In the genomic region with DNA sequence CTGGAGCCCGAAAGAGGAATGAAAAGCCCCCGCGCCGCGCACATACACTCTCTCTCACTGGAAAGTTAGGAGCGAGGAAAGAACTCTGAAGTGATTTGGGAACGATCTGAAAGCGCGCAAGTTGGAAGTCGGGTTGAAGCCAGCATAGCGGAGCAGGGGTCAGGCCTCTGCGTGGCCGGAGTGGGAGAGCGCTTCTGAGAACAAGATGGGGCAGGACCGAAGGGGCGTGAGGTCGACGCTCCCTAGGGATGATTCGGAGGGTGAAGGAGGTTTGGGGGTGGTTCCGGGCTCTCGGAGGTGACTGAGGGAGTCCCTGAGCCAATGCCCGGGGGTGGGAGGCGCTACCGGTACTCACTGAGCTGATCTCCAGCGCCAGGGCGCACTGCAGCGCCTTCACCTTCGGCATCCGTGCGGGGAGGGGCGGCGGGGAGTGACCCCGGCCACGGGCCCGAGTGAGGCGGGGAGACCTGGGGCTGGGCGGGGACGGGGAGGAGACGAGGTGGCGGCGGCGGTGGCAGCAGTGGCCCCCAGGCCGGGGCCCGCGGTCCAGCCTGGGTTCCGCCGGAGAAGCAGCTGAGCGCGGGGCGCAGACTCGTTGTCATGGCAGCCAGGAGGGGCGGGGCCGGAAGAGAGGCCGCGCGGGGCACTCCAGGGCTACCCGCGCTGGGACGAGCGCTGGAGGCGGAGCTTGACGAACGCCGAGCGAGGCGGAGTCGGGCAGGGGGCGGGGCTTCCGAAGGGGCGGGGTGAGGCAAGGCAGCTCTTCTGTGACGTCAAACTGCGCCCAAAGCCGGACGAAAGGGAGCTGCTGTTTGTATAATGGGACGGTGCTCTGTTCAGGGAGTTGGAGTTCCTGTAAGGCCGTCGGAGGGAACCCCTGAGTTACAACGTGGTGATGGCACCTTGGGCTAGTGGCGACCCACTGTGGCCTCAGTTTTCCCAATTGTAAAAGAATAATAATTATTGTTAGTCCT, we compare ENCODE assay signal across 8 cellular contexts. TPM values are rescaled to one million over a fixed set of nuclear protein-coding genes. Genes with fewer than 3 reads are reported as not detected.
A peak's percentile ranks its signal among the peaks of the same experiment; 100 is the strongest.
DNase-seq lines count a peak whose midpoint lies in the region; ATAC-seq, FAIRE-seq and TF ChIP-seq lines count a peak whose summit lies in the region.

A gene (minus strand): TSS at position 602 of the 974 bp plus-strand sequence. CDS start 196 bp downstream, at position 406.

- peaks cover 21% of the 10 kb centered on the region for H3K4me1 Mint-ChIP-seq in activated CD8-positive, alpha-beta T cell treated with anti-CD3 and anti-CD28 coated beads, Interleukin-2, amount 10 ng/mL, durations not matched to agents 7 days and 5 days (ENCODE audit: low read depth)

- ATAC-seq in HG03378 (IDR thresholded peaks at IDR 0.05; ENCODE audit: unreplicated experiment): peak; percentile 92
- peak; percentile 96 for ATAC-seq in activated CD8-positive, alpha-beta T cell treated with anti-CD3 and anti-CD28 coated beads, Interleukin-2, amount 10 ng/mL, durations not matched to agents 7 days and 5 days

- peak within 1 kb of the TSS; percentile 83 for H3K4me3 Mint-ChIP-seq in activated CD8-positive, alpha-beta T cell treated with anti-CD3 and anti-CD28 coated beads, Interleukin-2, amount 10 ng/mL, durations not matched to agents 7 days and 5 days

- POLR2A ChIA-PET in activated CD8-positive, alpha-beta T cell treated with anti-CD3 and anti-CD28 coated beads, Interleukin-2, amount 10 ng/mL, durations not matched to agents 7 days and 5 days (lab: Charles Lee): no interaction called here

- no peak for TF ChIP-seq POLR2A in lower leg skin (IDR thresholded peaks at IDR 0.05)

- CTCF ChIA-PET in activated CD8-positive, alpha-beta T cell treated with anti-CD3 and anti-CD28 coated beads, Interleukin-2, amount 10 ng/mL, durations not matched to agents 7 days and 5 days (lab: Charles Lee): interaction anchor here (1.5 to 2.0 kb wide), 2 partner anchors 26 to 28 kb away, joined by 7 to 10 read pairs; no protein-coding TSS in a partner anchor

- whole genome bisulfite sequencing in lower leg skin, 2 donors: 0 to 1% methylated on average over 41 to 53 of the region's 79 CpGs

- H3K27ac Mint-ChIP-seq in activated CD8-positive, alpha-beta T cell treated with anti-CD3 and anti-CD28 coated beads, Interleukin-2, amount 10 ng/mL, durations not matched to agents 7 days and 5 days: peak within 1 kb of the TSS; percentile 48

- peaks cover 20% of the 10 kb centered on the region for H3K27me3 Mint-ChIP-seq in activated CD8-positive, alpha-beta T cell treated with anti-CD3 and anti-CD28 coated beads, Interleukin-2, amount 10 ng/mL, durations not matched to agents 7 days and 5 days (ENCODE audit: low read depth)

- intact Hi-C loops in lower leg skin (cut with DNase I; ENCODE audit: low total_unique reads): no loop called here

- no peaks in the 10 kb centered on the region for H3K36me3 Mint-ChIP-seq in activated CD8-positive, alpha-beta T cell treated with anti-CD3 and anti-CD28 coated beads, Interleukin-2, amount 10 ng/mL, durations not matched to agents 7 days and 5 days (ENCODE audit: low read depth)

- H3K9me3 Mint-ChIP-seq in activated CD8-positive, alpha-beta T cell treated with anti-CD3 and anti-CD28 coated beads, Interleukin-2, amount 10 ng/mL, durations not matched to agents 7 days and 5 days (ENCODE audit: insufficient read depth): no peaks in the 10 kb centered on the region

- DNase-seq in AG10803 (ENCODE audit: low read depth): peak; percentile 90
- peak; percentile 91 for DNase-seq in GM19239 (ENCODE audit: insufficient read length, low spot score)
- peak; percentile 91 for DNase-seq in NCI-H460 (ENCODE audit: extremely low read depth, low read depth)
- peak; percentile 96 for DNase-seq in activated CD8-positive, alpha-beta T cell treated with anti-CD3 and anti-CD28 coated beads, Interleukin-2, amount 10 ng/mL, durations not matched to agents 7 days and 5 days
- peak; percentile 99 for DNase-seq in ecto neural progenitor cell (ENCODE audit: low spot score)
- peak; percentile 96 to 99 for DNase-seq in lower leg skin (ENCODE audit: low spot score in 2 of 2)
- DNase-seq in stimulated activated CD4-positive, alpha-beta T cell treated with anti-CD3 and anti-CD28 coated beads, Interleukin-2, amount 100 ng/mL, for 48 hours: peak; percentile 97 to 98

- peak; percentile 39 for FAIRE-seq in GM19239 (lab: Jason Lieb, UNC)

- H3K4me3 ChIP-seq in AG10803 (ENCODE audit: low read length) (peak within 1 kb of the TSS; percentile 77), lower leg skin (ENCODE audit: low read depth, poor library complexity, severe bottlenecking) (peak within 1 kb of the TSS; percentile 52)

- TF ChIP-seq CTCF in AG10803 (conservative IDR thresholded peaks at IDR 0.05; ENCODE audit: low read length) (0 out of 2 replicates have a peak, but pooled peaks have one; percentile 2), lower leg skin (IDR thresholded peaks at IDR 0.05) (no peak)

RNA-seq across cellular contexts. Expression of the gene that starts here (rescaled TPM):
- total RNA-seq in NCI-H460 (2014; rRNA removed; shearing (Covaris generic)): 5.3 and 6.7 TPM in 2 replicates
- polyA plus RNA-seq in NCI-H460 (2014; cell fraction: nucleus; rRNA removed): 0.54 and 1.3 TPM in 2 replicates
- total RNA-seq in activated CD8-positive, alpha-beta T cell treated with anti-CD3 and anti-CD28 coated beads, Interleukin-2, amount 10 ng/mL, durations not matched to agents 7 days and 5 days: under 1 TPM; 0.89 to 0.95 TPM
- total RNA-seq in lower leg skin: 10 to 100 TPM in 3 of 4 donors, 1 to 10 TPM in 1; 8.1 to 13.1 (median 11.5) TPM

Comparison
In these comparisons a context has a peak if more than half of its experiments do, and no peak if none do; other contexts are left out.
1. Peak in every context shown above with its lines: DNase-seq, ATAC-seq and H3K4me3 ChIP-seq.
2. Peak in DNase-seq and ATAC-seq in activated CD8-positive, alpha-beta T cell treated with anti-CD3 and anti-CD28 coated beads, Interleukin-2, amount 10 ng/mL, durations not matched to agents 7 days and 5 days; RNA of the gene not detected or under 1 TPM.